Comparison of ENCODE assay signal across 19 cellular contexts in the genomic region with DNA sequence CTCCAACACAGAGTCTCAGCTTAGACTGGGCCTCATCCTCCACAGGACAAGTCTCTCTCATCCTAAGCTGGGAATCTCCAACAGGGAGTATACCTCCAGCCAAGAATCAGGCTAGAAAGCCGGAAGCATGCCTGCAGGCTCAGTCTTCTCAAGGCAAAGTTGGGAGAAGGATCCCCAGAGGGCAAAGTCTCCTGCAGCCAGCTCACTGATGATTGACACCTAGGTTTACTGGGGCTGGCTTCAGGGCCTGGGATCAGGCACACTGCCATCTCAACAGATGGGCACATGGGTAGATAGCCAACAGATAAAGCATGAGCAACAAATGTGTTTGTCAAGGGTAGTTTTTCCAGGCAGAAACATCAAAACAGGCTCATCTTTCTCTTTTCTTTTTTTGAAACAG. TPM values are rescaled to one million over a fixed set of nuclear protein-coding genes. Genes with fewer than 3 reads are reported as not detected.
DNase-seq lines count a peak whose midpoint lies in the region; ATAC-seq and TF ChIP-seq lines count a peak whose summit lies in the region.
"Had no signal": no experiment of that assay in that cellular context is flagged by ENCODE, and none has a peak within 500 bp of the region (broad histone marks: within the 10 kb centered on the region; RNA-seq: fewer than 3 reads in every experiment).

No MANE protein-coding gene starts in this region.

- H3K4me3 ChIP-seq in BE2C (ENCODE audit: low read depth, low read length) (no peak overlapping the region), LNCaP clone FGC (ENCODE audit: low read depth, low read length) (no peak overlapping the region), right lobe of liver (no peak overlapping the region)
- H3K4me3 ChIP-seq: SJCRH30 had no signal

- intact Hi-C loops in right lobe of liver (cut with DNase I) = no loop called here

- H3K36me3 ChIP-seq in BE2C (no peaks in the 10 kb centered on the region), right lobe of liver (no peaks in the 10 kb centered on the region)
- H3K36me3 ChIP-seq: SJCRH30 had no signal

- peaks cover 7% of the 10 kb centered on the region; the same call in 1 of the 2 replicates for H3K4me1 ChIP-seq in BE2C
- no peaks in the 10 kb centered on the region for H3K4me1 ChIP-seq in right lobe of liver
- H3K4me1 ChIP-seq: SJCRH30 had no signal

- TF ChIP-seq POLR2A in right lobe of liver (IDR thresholded peaks at IDR 0.05) = no peak

- no peaks in the 10 kb centered on the region for H3K27me3 ChIP-seq in BE2C
- H3K27me3 ChIP-seq in right lobe of liver = no peaks in the 10 kb centered on the region
- H3K27me3 ChIP-seq: SJCRH30 had no signal

- no peaks in the 10 kb centered on the region for H3K9me3 ChIP-seq in BE2C
- H3K9me3 ChIP-seq in right lobe of liver = no peaks in the 10 kb centered on the region
- H3K9me3 ChIP-seq: SJCRH30 had no signal

- peak; percentile 19 for DNase-seq in BE2C
- peak; percentile 62 for DNase-seq in LNCaP clone FGC (ENCODE audit: low read depth)
- peak in 2 of 3 donors; percentile 20 to 49 for DNase-seq in right lobe of liver
- no peak for DNase-seq in activated CD4-positive, alpha-beta T cell treated with anti-CD3 and anti-CD28 coated beads for 1 hour
- DNase-seq in activated CD8-positive, alpha-beta memory T cell treated with anti-CD3 and anti-CD28 coated beads, Interleukin-2, amount 50 U/mL, for 4 hours = no peak
- DNase-seq: C1 segment of cervical spinal cord, EL, H9, KBM-7, NCI-H1436 treated with DMSO at 0.1 percent for 48 hours, NCI-H2081 treated with DMSO at 0.1 percent for 48 hours, NCI-H2227 treated with DMSO at 0.1 percent for 48 hours, NCI-H526, PC-3, SJCRH30 had no signal

- WGBS in right lobe of liver (ENCODE audit: insufficient coverage, low coverage, low lambda C conversion rate, missing lambda C conversion rate) = 75% methylated on average over 1 of the region's 1 CpG

- H3K27ac ChIP-seq in VCaP = peak overlapping the region; percentile 65
- no peak overlapping the region for H3K27ac ChIP-seq in right lobe of liver
- H3K27ac ChIP-seq: SJCRH30 had no signal

- no peak for TF ChIP-seq CTCF in BE2C (IDR thresholded peaks at IDR 0.05; ENCODE audit: low read depth, low read length)
- TF ChIP-seq CTCF in LNCaP clone FGC (IDR thresholded peaks at IDR 0.05; ENCODE audit: control insufficient read depth, extremely low read depth, insufficient read depth) = no peak
- no peak for TF ChIP-seq CTCF in VCaP (conservative IDR thresholded peaks at IDR 0.05)
- no peak for TF ChIP-seq CTCF in right lobe of liver (IDR thresholded peaks at IDR 0.05)

- ATAC-seq in right lobe of liver (peak in 3 of 4 donors; percentile 39 to 72 (median 63)), HG03175 (IDR thresholded peaks at IDR 0.05; ENCODE audit: unreplicated experiment) (no peak), HG02571 (IDR thresholded peaks at IDR 0.05; ENCODE audit: unreplicated experiment) (no peak)
- ATAC-seq: PC-3 had no signal

RNA-seq across cellular contexts. Expression of a gene that starts 56.1 kb away (rescaled TPM):
- 3.7 TPM for polyA plus RNA-seq in BE2C (2012; ENCODE audit: insufficient read depth, insufficient read length, low read depth)
- 1 to 10 TPM in 5 of 6 experiments, under 1 TPM in 1; 0.92 to 5.8 (median 3.6) TPM for total RNA-seq in right lobe of liver
- total RNA-seq: M059J, PC-3 had no signal

Comparison
In these comparisons a context has a peak if more than half of its experiments do, and no peak if none do; other contexts are left out.
1. DNase-seq: peak in BE2C (single experiment), LNCaP clone FGC (single experiment) and right lobe of liver (2 of 3); none in activated CD4-positive, alpha-beta T cell treated with anti-CD3 and anti-CD28 coated beads for 1 hour (single experiment) and activated CD8-positive, alpha-beta memory T cell treated with anti-CD3 and anti-CD28 coated beads, Interleukin-2, amount 50 U/mL, for 4 hours (single experiment).
2. ATAC-seq: peak in right lobe of liver (3 of 4); none in HG03175 (single experiment) and HG02571 (single experiment).